8 cellular contexts compared by ENCODE assay signal in the genomic region with DNA sequence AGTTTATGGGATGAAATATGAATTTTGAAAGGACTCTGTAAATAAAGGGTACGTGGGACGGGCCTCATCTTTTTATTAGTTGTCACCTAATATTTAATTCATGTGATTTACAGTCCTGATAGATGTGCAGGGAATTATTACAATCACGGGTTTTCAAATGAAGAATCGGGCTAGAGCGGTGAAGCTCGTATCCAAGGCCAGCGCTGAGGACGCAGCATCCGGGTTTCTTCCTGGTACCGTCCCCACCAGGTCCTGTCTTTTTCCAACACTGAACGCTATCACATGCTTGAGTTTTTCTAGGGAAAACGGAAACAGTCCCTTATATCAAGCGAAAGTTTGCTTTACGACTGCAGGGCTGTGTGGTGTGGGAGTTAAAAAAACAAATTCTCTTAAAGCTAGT. TPM values are rescaled to one million over a fixed set of nuclear protein-coding genes. Genes with fewer than 3 reads are reported as not detected.
DNase-seq lines count a peak whose midpoint lies in the region; ATAC-seq and TF ChIP-seq lines count a peak whose summit lies in the region.

No MANE protein-coding gene starts in this region.

- peaks cover 5% of the 10 kb centered on the region for H3K4me1 ChIP-seq in foreskin keratinocyte

- H3K27ac Mint-ChIP-seq in activated CD8-positive, alpha-beta T cell treated with anti-CD3 and anti-CD28 coated beads, Interleukin-2, amount 10 ng/mL, durations not matched to agents 7 days and 5 days = peak overlapping the region; percentile 92
- peak overlapping the region; percentile 96 for H3K27ac Mint-ChIP-seq in neural crest cell (ENCODE audit: unreplicated experiment)

- H3K36me3 Mint-ChIP-seq in activated CD8-positive, alpha-beta T cell treated with anti-CD3 and anti-CD28 coated beads, Interleukin-2, amount 10 ng/mL, durations not matched to agents 7 days and 5 days (ENCODE audit: low read depth) = peaks cover 34% of the 10 kb centered on the region
- H3K36me3 Mint-ChIP-seq in neural crest cell (ENCODE audit: low read depth) = peaks cover 12% of the 10 kb centered on the region

- POLR2A ChIA-PET in BJ (lab: Charles Lee) = interaction anchor here (1.3 kb wide), 1 partner anchor 10 kb away, joined by 5 read pairs; a partner anchor contains a TSS
- POLR2A ChIA-PET in activated CD8-positive, alpha-beta T cell treated with anti-CD3 and anti-CD28 coated beads, Interleukin-2, amount 10 ng/mL, durations not matched to agents 7 days and 5 days (lab: Charles Lee) = interaction anchor here (0.7 to 4.4 kb wide), 9 partner anchors 9 to 534 kb away, joined by 3 to 95 read pairs (median 3); a partner anchor contains a TSS

- H3K36me3 ChIP-seq in BJ (ENCODE audit: control insufficient read depth, insufficient read depth, low read length) = peaks cover 15% of the 10 kb centered on the region

- no peak for ATAC-seq in activated CD8-positive, alpha-beta T cell treated with anti-CD3 and anti-CD28 coated beads, Interleukin-2, amount 10 ng/mL, durations not matched to agents 7 days and 5 days
- ATAC-seq in foreskin keratinocyte = no peak
- ATAC-seq in HG03175 (IDR thresholded peaks at IDR 0.05; ENCODE audit: unreplicated experiment) = no peak
- no peak for ATAC-seq in HG02642 (IDR thresholded peaks at IDR 0.05; ENCODE audit: poor library complexity, unreplicated experiment)
- no peak for ATAC-seq in GM19463 (IDR thresholded peaks at IDR 0.05; ENCODE audit: unreplicated experiment)

- H3K27me3 Mint-ChIP-seq in activated CD8-positive, alpha-beta T cell treated with anti-CD3 and anti-CD28 coated beads, Interleukin-2, amount 10 ng/mL, durations not matched to agents 7 days and 5 days (ENCODE audit: low read depth) = no peaks in the 10 kb centered on the region
- no peaks in the 10 kb centered on the region for H3K27me3 Mint-ChIP-seq in neural crest cell (ENCODE audit: low read depth)

- H3K4me1 Mint-ChIP-seq in activated CD8-positive, alpha-beta T cell treated with anti-CD3 and anti-CD28 coated beads, Interleukin-2, amount 10 ng/mL, durations not matched to agents 7 days and 5 days (ENCODE audit: low read depth) = peaks cover 34% of the 10 kb centered on the region
- H3K4me1 Mint-ChIP-seq in neural crest cell = peaks cover 35% of the 10 kb centered on the region

- no peaks in the 10 kb centered on the region for H3K9me3 Mint-ChIP-seq in activated CD8-positive, alpha-beta T cell treated with anti-CD3 and anti-CD28 coated beads, Interleukin-2, amount 10 ng/mL, durations not matched to agents 7 days and 5 days (ENCODE audit: insufficient read depth)
- H3K9me3 Mint-ChIP-seq in neural crest cell = no peaks in the 10 kb centered on the region

- H3K27me3 ChIP-seq in BJ (ENCODE audit: control insufficient read depth, insufficient read depth, low read length) (no peaks in the 10 kb centered on the region), foreskin keratinocyte (no peaks in the 10 kb centered on the region)

- CTCF ChIA-PET in BJ (lab: Yijun Ruan, JAX) = interaction anchor here (1.2 to 1.5 kb wide), 5 partner anchors 10 to 364 kb away, joined by 3 to 8 read pairs (median 4); no protein-coding TSS in a partner anchor
- CTCF ChIA-PET in activated CD8-positive, alpha-beta T cell treated with anti-CD3 and anti-CD28 coated beads, Interleukin-2, amount 10 ng/mL, durations not matched to agents 7 days and 5 days (lab: Charles Lee) = interaction anchor here (0.8 to 4.2 kb wide), 8 partner anchors 9 to 413 kb away, joined by 3 to 40 read pairs (median 4); a partner anchor contains a TSS

- peak overlapping the region; percentile 80 for H3K4me3 ChIP-seq in BJ (ENCODE audit: low read depth, low read length)

- no peak overlapping the region for H3K27ac ChIP-seq in foreskin keratinocyte

- TF ChIP-seq CTCF in BJ (IDR thresholded peaks at IDR 0.05; ENCODE audit: insufficient read depth, low read depth, low read length) (no peak), foreskin keratinocyte (conservative IDR thresholded peaks at IDR 0.05) (no peak), neural crest cell (conservative IDR thresholded peaks at IDR 0.05) (no peak)

- no peak for DNase-seq in BJ (ENCODE audit: low read depth)
- DNase-seq in HT-29 (ENCODE audit: low spot score) = peak; percentile 39
- peak; percentile 40 for DNase-seq in activated CD8-positive, alpha-beta T cell treated with anti-CD3 and anti-CD28 coated beads, Interleukin-2, amount 10 ng/mL, durations not matched to agents 7 days and 5 days
- peak; percentile 9 to 25 for DNase-seq in foreskin keratinocyte
- DNase-seq in neural crest cell (ENCODE audit: low read depth, low spot score) = no peak

- H3K4me3 Mint-ChIP-seq in activated CD8-positive, alpha-beta T cell treated with anti-CD3 and anti-CD28 coated beads, Interleukin-2, amount 10 ng/mL, durations not matched to agents 7 days and 5 days = peak overlapping the region; percentile 92
- H3K4me3 Mint-ChIP-seq in neural crest cell = peak overlapping the region; percentile 92

RNA-seq across cellular contexts. Expression of a gene that starts 0.8 kb away (rescaled TPM):
- 32.3 and 35.7 TPM in 2 replicates for polyA plus RNA-seq in BJ (2011; rRNA removed)
- polyA minus RNA-seq in BJ (2011; rRNA and poly(A)+ RNA removed) = 3.6 and 10.9 TPM in 2 replicates
- total RNA-seq in HT-29 (2014; rRNA removed; shearing (Covaris generic)) = 18.9 and 25.5 TPM in 2 replicates
- 10 to 100 TPM; 77.2 to 78.2 TPM for total RNA-seq in activated CD8-positive, alpha-beta T cell treated with anti-CD3 and anti-CD28 coated beads, Interleukin-2, amount 10 ng/mL, durations not matched to agents 7 days and 5 days
- 16.7 and 18.6 TPM in 2 replicates for total RNA-seq in foreskin keratinocyte
- polyA plus RNA-seq in foreskin keratinocyte = 54.7 and 59.5 TPM in 2 replicates
- 65.7 and 70.9 TPM in 2 replicates for total RNA-seq in neural crest cell

RNA-seq across cellular contexts. Expression of a gene that starts 6.2 kb away (rescaled TPM):
- polyA plus RNA-seq in BJ (2011; rRNA removed) (20.1 and 27.4 TPM in 2 replicates), foreskin keratinocyte (6.6 and 7.0 TPM in 2 replicates)
- polyA minus RNA-seq in BJ (2011; rRNA and poly(A)+ RNA removed) = 7.4 and 10.4 TPM in 2 replicates
- total RNA-seq in HT-29 (2014; rRNA removed; shearing (Covaris generic)) = 5.1 and 6.5 TPM in 2 replicates
- total RNA-seq in activated CD8-positive, alpha-beta T cell treated with anti-CD3 and anti-CD28 coated beads, Interleukin-2, amount 10 ng/mL, durations not matched to agents 7 days and 5 days = 1 to 10 TPM; 1.6 to 1.9 TPM
- total RNA-seq in foreskin keratinocyte (5.9 and 6.3 TPM in 2 replicates), neural crest cell (1.3 and 1.5 TPM in 2 replicates)

RNA-seq across cellular contexts. Expression of a gene that starts 9.7 kb away (rescaled TPM):
- polyA plus RNA-seq in BJ (2011; rRNA removed) (41.4 and 68.4 TPM in 2 replicates), foreskin keratinocyte (20.1 and 23.1 TPM in 2 replicates)
- 32.8 and 40.9 TPM in 2 replicates for polyA minus RNA-seq in BJ (2011; rRNA and poly(A)+ RNA removed)
- total RNA-seq in HT-29 (2014; rRNA removed; shearing (Covaris generic)) = 20.8 and 26.8 TPM in 2 replicates
- total RNA-seq in activated CD8-positive, alpha-beta T cell treated with anti-CD3 and anti-CD28 coated beads, Interleukin-2, amount 10 ng/mL, durations not matched to agents 7 days and 5 days = 10 to 100 TPM; 17.1 to 18.1 TPM
- total RNA-seq in foreskin keratinocyte (28.2 and 28.7 TPM in 2 replicates), neural crest cell (21.2 and 21.4 TPM in 2 replicates)

RNA-seq across cellular contexts. Expression of a gene that starts 10.3 kb away (rescaled TPM):
- polyA plus RNA-seq in BJ (2011; rRNA removed) (76.0 and 85.6 TPM in 2 replicates), foreskin keratinocyte (133 and 154 TPM in 2 replicates)
- polyA minus RNA-seq in BJ (2011; rRNA and poly(A)+ RNA removed) = 13.2 and 20.6 TPM in 2 replicates
- total RNA-seq in HT-29 (2014; rRNA removed; shearing (Covaris generic)) = 49.0 and 57.6 TPM in 2 replicates
- total RNA-seq in activated CD8-positive, alpha-beta T cell treated with anti-CD3 and anti-CD28 coated beads, Interleukin-2, amount 10 ng/mL, durations not matched to agents 7 days and 5 days = 100 to 1,000 TPM in 1 of 2 experiments, 10 to 100 TPM in 1; 90.7 to 102 TPM
- total RNA-seq in foreskin keratinocyte (78.5 and 83.6 TPM in 2 replicates), neural crest cell (104 and 120 TPM in 2 replicates)

RNA-seq across cellular contexts. Expression of a gene that starts 50.3 kb away (rescaled TPM):
- 0.54 and 0.77 TPM in 2 replicates for polyA plus RNA-seq in BJ (2011; rRNA removed)
- 0.14 TPM in 1 of 2 replicates, not detected in the other for polyA minus RNA-seq in BJ (2011; rRNA and poly(A)+ RNA removed)
- total RNA-seq in HT-29 (2014; rRNA removed; shearing (Covaris generic)) = 2.6 and 2.8 TPM in 2 replicates
- total RNA-seq in activated CD8-positive, alpha-beta T cell treated with anti-CD3 and anti-CD28 coated beads, Interleukin-2, amount 10 ng/mL, durations not matched to agents 7 days and 5 days = 1 to 10 TPM; 2.9 to 3.6 TPM
- total RNA-seq in foreskin keratinocyte = 0.61 and 0.71 TPM in 2 replicates
- polyA plus RNA-seq in foreskin keratinocyte = 0.66 and 0.86 TPM in 2 replicates
- total RNA-seq in neural crest cell = 3.5 and 3.7 TPM in 2 replicates

Comparison
In these comparisons a context has a peak if more than half of its experiments do, and no peak if none do; other contexts are left out.
1. DNase-seq: peak in HT-29 (single experiment), activated CD8-positive, alpha-beta T cell treated with anti-CD3 and anti-CD28 coated beads, Interleukin-2, amount 10 ng/mL, durations not matched to agents 7 days and 5 days (single experiment) and foreskin keratinocyte (2 of 2); none in BJ (single experiment) and neural crest cell (single experiment).